33 cellular contexts compared by ENCODE assay signal in the genomic region with DNA sequence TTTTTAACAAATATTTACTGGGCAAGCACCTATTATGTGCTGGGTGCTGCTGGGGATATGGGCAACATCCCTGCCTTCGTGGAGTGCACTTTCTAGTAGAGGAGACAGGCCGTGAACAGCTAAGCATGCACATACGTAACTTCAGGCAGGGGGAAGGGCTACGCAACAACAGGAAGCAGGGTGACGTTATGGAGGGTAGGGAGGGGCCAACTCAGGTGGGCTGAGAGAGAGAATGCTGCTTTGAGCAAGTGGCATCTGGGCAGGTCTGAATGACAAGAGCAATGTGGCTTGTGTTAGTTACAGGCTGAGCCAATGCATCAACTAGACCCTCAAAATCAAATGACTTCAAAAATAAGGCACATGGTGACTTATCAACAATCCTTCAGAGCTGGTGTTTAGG.
"Had no signal": no experiment of that assay in that cellular context is flagged by ENCODE, and none has a peak within 500 bp of the region (broad histone marks: within the 10 kb centered on the region; RNA-seq: fewer than 3 reads in every experiment).

No MANE protein-coding gene starts in this region.

- H3K27ac ChIP-seq: ascending aorta, Peyer's patch, SJSA1 had no signal

- H3K36me3 ChIP-seq: ascending aorta, Peyer's patch, SJSA1 had no signal

- H3K9me3 Mint-ChIP-seq: activated B cell treated with CpG ODN at 0.5 μM for 24 hours; activated CD4-positive, alpha-beta memory T cell treated with anti-CD3 and anti-CD28 coated beads, Interleukin-2, amount 10 ng/mL, durations not matched to agents 7 days and 5 days; activated naive CD4-positive, alpha-beta T cell treated with anti-CD3 and anti-CD28 coated beads, Interleukin-2, amount 50 U/mL, for 24 hours; activated naive CD8-positive, alpha-beta T cell treated with anti-CD3 and anti-CD28 coated beads, Interleukin-2, amount 10 ng/mL, durations not matched to agents 7 days and 5 days; activated T-cell treated with anti-CD3 and anti-CD28 coated beads, Interleukin-2, amount 50 U/mL, for 24 hours; activated T-helper 2 cell treated with anti-CD3 and anti-CD28 coated beads, Interferon-gamma antibody, Interleukin-2, Interleukin-4, amounts not matched to agents 10 μg/mL and 5 μg/mL and 100 μg/mL, durations not matched to agents 14 hours and 24 hours and 36 hours; T-helper 1 cell treated with Interleukin-12 subunit alpha and Interleukin-12 subunit beta and Interleukin-4 antibody, amounts not matched to agents 30 μg/mL and 1 μg/mL, for 36 hours; T-helper 2 cell treated with Interferon-gamma antibody and Interleukin-4, amounts not matched to agents 5 μg/mL and 100 μg/mL, for 36 hours had no signal

- H3K4me3 Mint-ChIP-seq: activated B cell treated with CpG ODN at 0.5 μM for 24 hours; activated CD4-positive, alpha-beta memory T cell treated with anti-CD3 and anti-CD28 coated beads, Interleukin-2, amount 10 ng/mL, durations not matched to agents 7 days and 5 days; activated naive CD4-positive, alpha-beta T cell treated with anti-CD3 and anti-CD28 coated beads, Interleukin-2, amount 50 U/mL, for 24 hours; activated naive CD8-positive, alpha-beta T cell treated with anti-CD3 and anti-CD28 coated beads, Interleukin-2, amount 10 ng/mL, durations not matched to agents 7 days and 5 days; activated T-cell treated with anti-CD3 and anti-CD28 coated beads, Interleukin-2, amount 50 U/mL, for 24 hours; IgD-negative memory B cell; T-helper 1 cell treated with Interleukin-12 subunit alpha and Interleukin-12 subunit beta and Interleukin-4 antibody, amounts not matched to agents 30 μg/mL and 1 μg/mL, for 36 hours; T-helper 2 cell treated with Interferon-gamma antibody and Interleukin-4, amounts not matched to agents 5 μg/mL and 100 μg/mL, for 36 hours had no signal

- H3K4me2 ChIP-seq: SK-N-SH had no signal

- H3K27me3 ChIP-seq: ascending aorta, Peyer's patch, SJSA1 had no signal

- H3K27me3 Mint-ChIP-seq: activated naive CD8-positive, alpha-beta T cell treated with anti-CD3 and anti-CD28 coated beads, Interleukin-2, amount 10 ng/mL, durations not matched to agents 7 days and 5 days had no signal

- H3K36me3 Mint-ChIP-seq: activated naive CD4-positive, alpha-beta T cell treated with anti-CD3 and anti-CD28 coated beads, Interleukin-2, amount 50 U/mL, for 24 hours; activated naive CD8-positive, alpha-beta T cell treated with anti-CD3 and anti-CD28 coated beads, Interleukin-2, amount 10 ng/mL, durations not matched to agents 7 days and 5 days had no signal

- H3K4me3 ChIP-seq: ascending aorta, Peyer's patch, SJSA1 had no signal

- ATAC-seq: PC-3 had no signal

- H3K27ac Mint-ChIP-seq: activated B cell treated with CpG ODN at 0.5 μM for 24 hours; activated CD4-positive, alpha-beta memory T cell treated with anti-CD3 and anti-CD28 coated beads, Interleukin-2, amount 10 ng/mL, durations not matched to agents 7 days and 5 days; activated naive CD4-positive, alpha-beta T cell treated with anti-CD3 and anti-CD28 coated beads, Interleukin-2, amount 50 U/mL, for 24 hours; activated naive CD8-positive, alpha-beta T cell treated with anti-CD3 and anti-CD28 coated beads, Interleukin-2, amount 10 ng/mL, durations not matched to agents 7 days and 5 days; activated T-cell treated with anti-CD3 and anti-CD28 coated beads, Interleukin-2, amount 50 U/mL, for 24 hours; activated T-helper 2 cell treated with anti-CD3 and anti-CD28 coated beads, Interferon-gamma antibody, Interleukin-2, Interleukin-4, amounts not matched to agents 10 μg/mL and 5 μg/mL and 100 μg/mL, durations not matched to agents 14 hours and 24 hours and 36 hours; IgD-negative memory B cell; T-helper 1 cell treated with Interleukin-12 subunit alpha and Interleukin-12 subunit beta and Interleukin-4 antibody, amounts not matched to agents 30 μg/mL and 1 μg/mL, for 36 hours; T-helper 2 cell treated with Interferon-gamma antibody and Interleukin-4, amounts not matched to agents 5 μg/mL and 100 μg/mL, for 36 hours had no signal

- H3K9ac ChIP-seq: SK-N-SH had no signal

- H3K9me3 ChIP-seq: ascending aorta, Peyer's patch, SJSA1, SK-N-SH had no signal

- H3K4me1 ChIP-seq: ascending aorta, Peyer's patch had no signal

- DNase-seq: activated B cell treated with CpG ODN at 0.5 μM for 24 hours; activated CD4-positive, alpha-beta memory T cell treated with anti-CD3 and anti-CD28 coated beads, Interleukin-2, amount 10 ng/mL, durations not matched to agents 7 days and 5 days; activated CD4-positive, alpha-beta T cell treated with anti-CD3 and anti-CD28 coated beads for 4 hours; activated CD4-positive, alpha-beta T cell treated with anti-CD3 and anti-CD28 coated beads, Interleukin-2, amount 50 U/mL, for 1 hour; activated CD4-positive, CD25-positive, alpha-beta regulatory T cell treated with anti-CD3 and anti-CD28 coated beads, Interleukin-2, amount 50 U/mL, for 72 hours; activated gamma-delta T cell; activated naive CD4-positive, alpha-beta T cell treated with Interleukin-2 at 50 U/mL for 16 hours; activated naive CD8-positive, alpha-beta T cell treated with anti-CD3 and anti-CD28 coated beads, Interleukin-2, amount 10 ng/mL, durations not matched to agents 7 days and 5 days; activated T-cell treated with anti-CD3 and anti-CD28 coated beads, Interleukin-2, amount 50 U/mL, for 24 hours; amygdala; MV-4-11; NCI-H1092; NCI-H1436 treated with DMSO at 0.1 percent for 48 hours; NCI-H1694 treated with DMSO at 0.1 percent for 48 hours; NCI-H2029; NCI-H2107; NCI-H2171; NCI-H510A; NCI-H526; NCI-H748 treated with DMSO at 0.1 percent for 48 hours; NK-92 treated with Interleukin-12 subunit alpha and Interleukin-12 subunit beta, amount 100 ng/mL, for 24 hours; PC-3; Peyer's patch; RPMI8226; SHP77 treated with DMSO at 0.1 percent for 48 hours; SK-N-SH had no signal

- H3K4me1 Mint-ChIP-seq: activated B cell treated with CpG ODN at 0.5 μM for 24 hours; activated CD4-positive, alpha-beta memory T cell treated with anti-CD3 and anti-CD28 coated beads, Interleukin-2, amount 10 ng/mL, durations not matched to agents 7 days and 5 days; activated naive CD4-positive, alpha-beta T cell treated with anti-CD3 and anti-CD28 coated beads, Interleukin-2, amount 50 U/mL, for 24 hours; activated naive CD8-positive, alpha-beta T cell treated with anti-CD3 and anti-CD28 coated beads, Interleukin-2, amount 10 ng/mL, durations not matched to agents 7 days and 5 days; IgD-negative memory B cell had no signal
